Comparison of ENCODE assay signal across 11 cellular contexts in the genomic region with DNA sequence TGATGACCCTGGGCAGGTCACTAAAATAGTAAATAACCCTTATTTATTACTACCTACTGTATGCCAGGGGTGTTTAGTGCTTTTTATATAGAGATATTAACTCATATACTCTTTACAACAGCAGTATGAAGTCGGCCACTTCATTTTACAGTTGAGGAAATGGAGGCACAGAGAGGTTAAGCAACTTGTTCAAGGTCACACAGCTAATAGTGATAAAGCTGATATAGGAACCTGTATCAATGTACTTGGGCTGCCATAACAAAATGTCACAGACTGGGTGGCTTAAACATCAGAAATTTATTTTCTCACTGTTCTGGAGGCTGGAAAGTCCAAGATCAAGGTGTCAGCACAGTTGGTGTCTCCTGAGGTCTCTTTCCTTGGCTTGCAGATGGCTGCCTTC.
"Had no signal": no experiment of that assay in that cellular context is flagged by ENCODE, and none has a peak within 500 bp of the region (broad histone marks: within the 10 kb centered on the region; RNA-seq: fewer than 3 reads in every experiment).

No MANE protein-coding gene starts in this region.

- FAIRE-seq: H54 had no signal

- H3K27ac Mint-ChIP-seq: H9, HFFc6 had no signal

- H3K4me3 Mint-ChIP-seq: H9, HFFc6 had no signal

- H2AFZ ChIP-seq: GM23248 had no signal

- H3K9ac ChIP-seq: GM23248, KMS-11 had no signal

- H3K9me3 Mint-ChIP-seq: H9, HFFc6 had no signal

- DNase-seq: GOT3, H9, HCEC 1CT, HFFc6, IMR-90, Karpas-422, KBM-7 had no signal

- H3K4me3 ChIP-seq: GM23248 had no signal

- H3K27ac ChIP-seq: GM23248, HL-60, KMS-11 had no signal
